In the genomic region with DNA sequence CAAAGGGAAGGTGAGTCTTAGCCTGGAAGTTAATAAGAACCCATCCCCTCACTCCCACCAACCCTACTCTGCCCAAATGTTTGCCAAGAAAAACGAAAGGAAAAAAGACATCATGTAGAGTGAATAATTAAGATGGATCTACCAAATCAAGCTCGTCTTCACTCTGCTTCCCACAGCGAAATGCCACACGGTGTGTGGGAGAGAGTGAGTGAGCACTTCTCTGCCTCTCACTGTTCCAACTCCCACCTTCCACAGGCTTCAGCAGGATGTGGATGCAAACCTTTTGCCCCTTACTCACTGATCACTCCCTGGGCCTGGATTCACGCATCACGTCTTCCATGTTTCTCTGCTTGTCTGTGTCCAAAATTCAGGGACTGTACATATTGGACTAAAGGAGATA, we compare ENCODE assay signal across 21 cellular contexts.
DNase-seq lines count a peak whose midpoint lies in the region; ATAC-seq and TF ChIP-seq lines count a peak whose summit lies in the region.
"Had no signal": no experiment of that assay in that cellular context is flagged by ENCODE, and none has a peak within 500 bp of the region (broad histone marks: within the 10 kb centered on the region; RNA-seq: fewer than 3 reads in every experiment).

No MANE protein-coding gene starts in this region.

- H3K36me3 ChIP-seq in RWPE2 (ENCODE audit: low read depth): no peaks in the 10 kb centered on the region
- H3K36me3 ChIP-seq: BLaER1 had no signal

- H3K4me3 ChIP-seq in AG04450 (ENCODE audit: low read depth, low read length) (no peak overlapping the region), RWPE2 (ENCODE audit: severe bottlenecking) (no peak overlapping the region), dorsolateral prefrontal cortex (no peak overlapping the region)
- H3K4me3 ChIP-seq: BLaER1, mucosa of descending colon had no signal

- H3K27me3 ChIP-seq in AG04450 (ENCODE audit: control insufficient read depth, insufficient read depth, low read length) (no peaks in the 10 kb centered on the region), RWPE2 (ENCODE audit: insufficient read depth, poor library complexity, severe bottlenecking) (no peaks in the 10 kb centered on the region), dorsolateral prefrontal cortex (no peaks in the 10 kb centered on the region)
- H3K27me3 ChIP-seq: BLaER1 had no signal

- H3K4me1 ChIP-seq in RWPE2 (ENCODE audit: insufficient read depth, poor library complexity, severe bottlenecking): peaks cover 23% of the 10 kb centered on the region
- H3K4me1 ChIP-seq: BLaER1 had no signal

- CTCF ChIA-PET in AG04450 (lab: Charles Lee): interaction anchor here (1.0 to 1.1 kb wide), 2 partner anchors 8 to 154 kb away, joined by 4 to 5 read pairs; no protein-coding TSS in a partner anchor

- no peak for TF ChIP-seq CTCF in AG04450 (IDR thresholded peaks at IDR 0.05; ENCODE audit: low read depth, low read length)
- TF ChIP-seq CTCF in RWPE2 (IDR thresholded peaks at IDR 0.05; ENCODE audit: poor library complexity, severe bottlenecking): no peak
- no peak for TF ChIP-seq CTCF in dorsolateral prefrontal cortex (IDR thresholded peaks at IDR 0.05 in 54 of 56, conservative IDR thresholded peaks at IDR 0.05 in 2 of 56; ENCODE audit: low read depth in 1 of 56, partially characterized antibody in 56 of 56)

- H3K27ac ChIP-seq in AG04450 (ENCODE audit: low read depth, low read length) (peak overlapping the region; percentile 42), RWPE2 (ENCODE audit: poor library complexity, severe bottlenecking) (peak overlapping the region; percentile 56), dorsolateral prefrontal cortex (peak overlapping the region in 58 of 59 donors; percentile 29 to 97 (median 78))
- H3K27ac ChIP-seq: BLaER1 had no signal

- DNase-seq in AG04450 (ENCODE audit: low read depth, low spot score) (no peak), RWPE2 (ENCODE audit: low spot score) (no peak), dorsolateral prefrontal cortex (peak in 4 of 10 donors; percentile 14 to 64 (median 45)), occipital lobe (lab: John Stamatoyannopoulos, UW) (peak; percentile 12), NCI-H1048 (lab: John Stamatoyannopoulos, UW) (no peak)
- no peak for DNase-seq in stimulated activated CD4-positive, alpha-beta T cell treated with anti-CD3 and anti-CD28 coated beads, Interleukin-12 subunit alpha, Interleukin-12 subunit beta, amount 100 ng/mL, for 4 hours
- DNase-seq: activated CD4-positive, alpha-beta T cell treated with anti-CD3 and anti-CD28 coated beads for 48 hours; activated naive CD4-positive, alpha-beta T cell; activated T-cell treated with anti-CD3 and anti-CD28 coated beads, Interleukin-2, amount 50 U/mL, for 24 hours; amniotic stem cell; DMS79; H9; left ventricle myocardium superior; mucosa of descending colon; NCI-H1092 treated with DMSO at 0.1 percent for 48 hours; NCI-H1930; NCI-H2227 treated with DMSO at 0.1 percent for 48 hours; stimulated activated CD4-positive, alpha-beta T cell treated with anti-CD3 and anti-CD28 coated beads, Interleukin-1b, Interleukin-23, amount 100 ng/mL, for 48 hours had no signal

- ATAC-seq in RWPE2 (ENCODE audit: low read depth) (no peak), GM19035 (IDR thresholded peaks at IDR 0.05; ENCODE audit: unreplicated experiment) (no peak), GM19351 (IDR thresholded peaks at IDR 0.05; ENCODE audit: unreplicated experiment) (no peak)
- ATAC-seq: left ventricle myocardium superior, mucosa of descending colon had no signal

- intact Hi-C loops in dorsolateral prefrontal cortex (cut with DNase I): loop anchor here in 1 of 2 donors (5.0 kb wide), 2 partner anchors 115 to 155 kb away; no protein-coding TSS in a partner anchor

- H3K9me3 ChIP-seq in AG04450 (ENCODE audit: control insufficient read depth, insufficient read depth, low read length) (no peaks in the 10 kb centered on the region), RWPE2 (ENCODE audit: severe bottlenecking) (no peaks in the 10 kb centered on the region)
- H3K9me3 ChIP-seq: BLaER1, mucosa of descending colon had no signal

- POLR2A ChIA-PET in AG04450 (lab: Yijun Ruan, JAX): interaction anchor here (1.9 kb wide), 1 partner anchor 10 kb away, joined by 8 read pairs; no protein-coding TSS in a partner anchor
